ENCODE assay signal across 25 cellular contexts in genomic region chrX:143476751-143477150, GRCh38. TPM values are rescaled to one million over a fixed set of nuclear protein-coding genes. Genes with fewer than 3 reads are reported as not detected.
A peak's percentile ranks its signal among the peaks of the same experiment; 100 is the strongest.
DNase-seq lines count a peak whose midpoint lies in the region; ATAC-seq and TF ChIP-seq lines count a peak whose summit lies in the region.
"Had no signal": no experiment of that assay in that cellular context is flagged by ENCODE, and none has a peak within 500 bp of the region (broad histone marks: within the 10 kb centered on the region; RNA-seq: fewer than 3 reads in every experiment).

No MANE protein-coding gene starts in this region.

- H2AK5ac ChIP-seq in H9 (ENCODE audit: insufficient read length, low read length) = no peak overlapping the region
- H2AK5ac ChIP-seq in mesendoderm (ENCODE audit: low read length) = no peak overlapping the region

- no peak for TF ChIP-seq POLR2A in thyroid gland (IDR thresholded peaks at IDR 0.05)

- no peak overlapping the region for H3T11ph ChIP-seq in H9 (ENCODE audit: low read length)

- H3K23ac ChIP-seq in H9 (ENCODE audit: insufficient read length, low read depth, low read length) = no peak overlapping the region
- no peak overlapping the region for H3K23ac ChIP-seq in mesendoderm (ENCODE audit: low read length)

- intact Hi-C loops in thyroid gland (cut with DNase I) = no loop called here

- H3K79me2 ChIP-seq in H9 (ENCODE audit: insufficient read depth, low read length) = no peaks in the 10 kb centered on the region
- no peaks in the 10 kb centered on the region for H3K79me2 ChIP-seq in mesendoderm (ENCODE audit: control insufficient read depth, insufficient read depth, low read length)

- TF ChIP-seq CTCF in H9 (conservative IDR thresholded peaks at IDR 0.05) (no peak), thyroid gland (IDR thresholded peaks at IDR 0.05) (no peak)

- H2BK15ac ChIP-seq in H9 (ENCODE audit: low read depth, low read length) = no peak overlapping the region
- H2BK15ac ChIP-seq in mesendoderm (replicated peaks; ENCODE audit: low read depth) = no peak overlapping the region

- DNase-seq in H9 (peak; percentile 22), mesendoderm (peak; percentile 1), thyroid gland (no peak), kidney tubule cell (ENCODE audit: low spot score) (no peak)
- DNase-seq: 8988T; ACHN; BE2C; C1 segment of cervical spinal cord; CD4-positive, alpha-beta memory T cell; CD4-positive, CD25-positive, alpha-beta regulatory T cell; CD8-positive, alpha-beta memory T cell; COR-L47; DMS 273 treated with DMSO at 0.1 percent for 48 hours; DMS153; DMS53; DMS79; DND-41; EL; GF-D8 had no signal

- H2BK120ac ChIP-seq in H9 (ENCODE audit: low read depth, low read length, poor library complexity, severe bottlenecking) (no peak overlapping the region), mesendoderm (ENCODE audit: low read depth, low read length) (no peak overlapping the region)

- no peaks in the 10 kb centered on the region for H3K79me1 ChIP-seq in H9 (ENCODE audit: insufficient read depth, low read depth, low read length, poor library complexity, severe bottlenecking)
- H3K79me1 ChIP-seq in mesendoderm (ENCODE audit: low read length) = no peaks in the 10 kb centered on the region

- no peak overlapping the region for H2BK5ac ChIP-seq in H9 (ENCODE audit: insufficient read length, low read length)
- no peak overlapping the region for H2BK5ac ChIP-seq in mesendoderm (ENCODE audit: low read length)

- no peak overlapping the region for H2BK12ac ChIP-seq in H9 (ENCODE audit: insufficient read length, low read depth, low read length)

- H3K9me3 Mint-ChIP-seq in H9 = peaks cover 62 to 66% of the 10 kb centered on the region in 2 experiments

- H3K36me3 ChIP-seq in mesendoderm (ENCODE audit: control insufficient read depth, insufficient read depth, low read length) = no peaks in the 10 kb centered on the region
- no peaks in the 10 kb centered on the region for H3K36me3 ChIP-seq in thyroid gland
- H3K36me3 ChIP-seq: BE2C, BLaER1 had no signal

- H3K9ac ChIP-seq in H9 (ENCODE audit: extremely low read depth, insufficient read length, low read length) (no peak overlapping the region), mesendoderm (ENCODE audit: low read length) (no peak overlapping the region)
- H3K9ac ChIP-seq: BLaER1 had no signal

- H3K4me2 ChIP-seq in H9 (ENCODE audit: insufficient read depth, insufficient read length, low read length) = no peak overlapping the region
- H3K4me2 ChIP-seq in mesendoderm (ENCODE audit: low read length) = no peak overlapping the region
- H3K4me2 ChIP-seq: BLaER1 had no signal

- H2AFZ ChIP-seq in H9 (ENCODE audit: low read length) = no peak overlapping the region

- H3K27ac ChIP-seq in H9 (ENCODE audit: insufficient read length, low read depth, low read length) (no peak overlapping the region), mesendoderm (ENCODE audit: low read depth, low read length) (no peak overlapping the region), thyroid gland (no peak overlapping the region)
- H3K27ac ChIP-seq: BLaER1 had no signal

- no peak overlapping the region for H4K91ac ChIP-seq in H9 (ENCODE audit: insufficient read length, low read depth, low read length)

- no peak overlapping the region for H3K4me3 Mint-ChIP-seq in H9
- H3K4me3 Mint-ChIP-seq: CD14-positive monocyte; CD4-positive, alpha-beta memory T cell; CD4-positive, CD25-positive, alpha-beta regulatory T cell; CD8-positive, alpha-beta memory T cell had no signal

- H4K8ac ChIP-seq in H9 (replicated peaks; ENCODE audit: insufficient read length, low read depth, low read length) (no peak overlapping the region), mesendoderm (ENCODE audit: low read depth, low read length) (no peak overlapping the region)

- no peaks in the 10 kb centered on the region for H3K4me1 Mint-ChIP-seq in H9
- H3K4me1 Mint-ChIP-seq: CD14-positive monocyte; CD4-positive, alpha-beta memory T cell; CD4-positive, CD25-positive, alpha-beta regulatory T cell; CD8-positive, alpha-beta memory T cell had no signal

- H3K56ac ChIP-seq in H9 (ENCODE audit: insufficient read length, low read depth, low read length) = no peak overlapping the region
- H3K56ac ChIP-seq in mesendoderm (ENCODE audit: low read length) = no peak overlapping the region

- H3K18ac ChIP-seq in H9 (ENCODE audit: insufficient read length, low read depth, low read length) = no peak overlapping the region
- H3K18ac ChIP-seq in mesendoderm (ENCODE audit: low read length) = no peak overlapping the region

- no peaks in the 10 kb centered on the region for H3K9me3 ChIP-seq in H9 (ENCODE audit: control insufficient read depth, low read depth, low read length)
- no peaks in the 10 kb centered on the region for H3K9me3 ChIP-seq in thyroid gland
- H3K9me3 ChIP-seq: BE2C, BLaER1 had no signal

- no peaks in the 10 kb centered on the region for H3K27me3 Mint-ChIP-seq in H9 (ENCODE audit: low read depth)
- H3K27me3 Mint-ChIP-seq: CD4-positive, alpha-beta memory T cell; CD4-positive, CD25-positive, alpha-beta regulatory T cell had no signal

- ATAC-seq in GM18870 (IDR thresholded peaks at IDR 0.05; ENCODE audit: unreplicated experiment) = no peak

- no CpG with 5 or more reads among the region's 4 CpGs for WGBS in H9 (ENCODE audit: extremely low coverage, insufficient read length, low lambda C conversion rate)
- no CpG with 5 or more reads among the region's 4 CpGs for WGBS in mesendoderm (ENCODE audit: extremely low coverage, insufficient coverage, low lambda C conversion rate)
- WGBS in thyroid gland, 2 donors = 67 to 90% methylated on average over 2 to 4 of the region's 4 CpGs

- H3K27ac Mint-ChIP-seq in H9 = no peak overlapping the region; a peak in 1 of 7 replicates
- H3K27ac Mint-ChIP-seq: CD14-positive monocyte; CD4-positive, alpha-beta memory T cell; CD4-positive, CD25-positive, alpha-beta regulatory T cell; CD8-positive, alpha-beta memory T cell had no signal

- no peak overlapping the region for H3K4ac ChIP-seq in H9 (ENCODE audit: low read depth, low read length)
- H3K4ac ChIP-seq in mesendoderm (ENCODE audit: low read depth, low read length) = no peak overlapping the region

- H3K4me3 ChIP-seq in mesendoderm (ENCODE audit: low read length) (no peak overlapping the region), thyroid gland (replicated peaks in 1 of 3) (no peak overlapping the region)
- H3K4me3 ChIP-seq: BLaER1 had no signal

- H3K14ac ChIP-seq in H9 (ENCODE audit: insufficient read depth, low read length) = no peak overlapping the region

- H3K4me1 ChIP-seq in H9 (ENCODE audit: insufficient read depth, low read length) (no peaks in the 10 kb centered on the region), mesendoderm (ENCODE audit: control insufficient read depth, low read depth, low read length) (no peaks in the 10 kb centered on the region), thyroid gland (no peaks in the 10 kb centered on the region)
- H3K4me1 ChIP-seq: BE2C, BLaER1 had no signal

- H3K36me3 Mint-ChIP-seq in H9 (ENCODE audit: insufficient read depth in 1 of 3, low read depth in 3 of 3) = no peaks in the 10 kb centered on the region; a peak in 2 of 7 replicates
- H3K36me3 Mint-ChIP-seq: CD14-positive monocyte; CD4-positive, alpha-beta memory T cell; CD4-positive, CD25-positive, alpha-beta regulatory T cell; CD8-positive, alpha-beta memory T cell had no signal

- H3K23me2 ChIP-seq in H9 (ENCODE audit: insufficient read length, low read depth, low read length, poor library complexity, severe bottlenecking) = no peaks in the 10 kb centered on the region

- H3K27me3 ChIP-seq in H9 (ENCODE audit: insufficient read depth, low read length) (no peaks in the 10 kb centered on the region), mesendoderm (ENCODE audit: insufficient read depth, low read length, poor library complexity) (no peaks in the 10 kb centered on the region), thyroid gland (no peaks in the 10 kb centered on the region)
- H3K27me3 ChIP-seq: BE2C had no signal

- H4K5ac ChIP-seq in H9 (ENCODE audit: insufficient read length, low read depth, low read length) = no peak overlapping the region
- H4K5ac ChIP-seq in mesendoderm (ENCODE audit: low read length) = no peak overlapping the region

- H2BK20ac ChIP-seq in H9 (ENCODE audit: low read depth, low read length, poor library complexity, severe bottlenecking) = no peak overlapping the region

- H4K20me1 ChIP-seq in H9 (ENCODE audit: control insufficient read depth, insufficient read depth, insufficient read length) = no peaks in the 10 kb centered on the region
- H4K20me1 ChIP-seq: BLaER1 had no signal

RNA-seq across cellular contexts. Expression of gene SPANXN3, which starts 40.5 kb away (rescaled TPM):
- not detected in 2 replicates for total RNA-seq in H9 (2021)
- polyA plus RNA-seq in mesendoderm (2013, experiment 1 of 2) = 0.32 TPM
- polyA plus RNA-seq in mesendoderm (2013, experiment 2 of 2) = 0.74 TPM
- total RNA-seq in thyroid gland = not detected
- total RNA-seq: A673; CD4-positive, alpha-beta memory T cell; CD4-positive, CD25-positive, alpha-beta regulatory T cell; CD8-positive, alpha-beta memory T cell; Daoy had no signal
- polyA plus RNA-seq: AG04450; CD14-positive monocyte; CD4-positive, alpha-beta memory T cell; CD4-positive, CD25-positive, alpha-beta regulatory T cell; CD8-positive, alpha-beta memory T cell had no signal

Comparison
In these comparisons a context has a peak if more than half of its experiments do, and no peak if none do; other contexts are left out.
1. DNase-seq: peak in H9 (single experiment) and mesendoderm (single experiment); none in thyroid gland (0 of 2) and kidney tubule cell (single experiment).